20 cellular contexts compared by ENCODE assay signal in the genomic region with DNA sequence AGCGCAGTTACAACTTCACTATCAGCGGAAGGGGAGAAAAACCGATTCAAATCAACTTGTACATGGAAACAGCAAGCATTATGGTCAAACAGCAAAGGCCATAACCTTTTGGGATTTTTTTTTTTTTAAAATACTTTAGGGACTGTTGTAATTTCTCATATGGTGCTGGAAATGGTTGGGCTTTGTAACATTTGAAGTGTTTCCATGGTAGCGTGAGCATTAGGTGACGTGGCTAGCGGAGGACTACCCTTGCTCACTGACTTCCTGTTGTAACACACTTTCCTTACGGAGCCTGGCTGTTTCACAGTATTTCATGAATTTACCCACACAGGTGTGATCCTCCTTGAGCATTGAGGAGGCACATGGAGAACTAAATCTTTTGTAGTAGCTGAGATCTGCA.
DNase-seq lines count a peak whose midpoint lies in the region; ATAC-seq and TF ChIP-seq lines count a peak whose summit lies in the region.
"Had no signal": no experiment of that assay in that cellular context is flagged by ENCODE, and none has a peak within 500 bp of the region (broad histone marks: within the 10 kb centered on the region; RNA-seq: fewer than 3 reads in every experiment).

No MANE protein-coding gene starts in this region.

- no peaks in the 10 kb centered on the region for H3K79me2 ChIP-seq in mammary epithelial cell (ENCODE audit: insufficient read depth, low read length)

- H2AFZ ChIP-seq in mammary epithelial cell (ENCODE audit: low read depth, low read length) = no peak overlapping the region

- H4K20me1 ChIP-seq in mammary epithelial cell (ENCODE audit: insufficient read depth, low read length) = no peaks in the 10 kb centered on the region

- H3K9me3 ChIP-seq in mammary epithelial cell (replicated peaks; ENCODE audit: insufficient read depth, low read length) = no peaks in the 10 kb centered on the region
- H3K9me3 ChIP-seq in ascending aorta = no peaks in the 10 kb centered on the region
- no peaks in the 10 kb centered on the region for H3K9me3 ChIP-seq in tibial artery
- H3K9me3 ChIP-seq: Peyer's patch had no signal

- no peaks in the 10 kb centered on the region for H3K27me3 ChIP-seq in mammary epithelial cell (ENCODE audit: insufficient read depth, low read length)
- H3K27me3 ChIP-seq in ascending aorta = no peaks in the 10 kb centered on the region
- H3K27me3 ChIP-seq in tibial artery = no peaks in the 10 kb centered on the region
- H3K27me3 ChIP-seq: Peyer's patch had no signal

- TF ChIP-seq CTCF in MCF 10A (IDR thresholded peaks at IDR 0.05; ENCODE audit: unreplicated experiment) (no peak), mammary epithelial cell (conservative IDR thresholded peaks at IDR 0.05 in 1 of 2, IDR thresholded peaks at IDR 0.05 in 1 of 2; ENCODE audit: extremely low read depth in 1 of 2, insufficient read depth in 1 of 2, low read depth in 1 of 2, low read length in 2 of 2) (no peak), ascending aorta (IDR thresholded peaks at IDR 0.05) (no peak), tibial artery (IDR thresholded peaks at IDR 0.05) (no peak)

- H3K4me1 ChIP-seq in mammary epithelial cell (ENCODE audit: insufficient read depth, low read length) (peaks cover 17% of the 10 kb centered on the region), ascending aorta (peaks cover 9 to 38% of the 10 kb centered on the region in 2 donors), tibial artery (peaks cover 0 to 40% (median 32%) of the 10 kb centered on the region in 4 donors)

- WGBS in mammary epithelial cell (ENCODE audit: low coverage, missing lambda C conversion rate) = 97% methylated on average over 7 of the region's 7 CpGs

- no peak overlapping the region for H3K4me2 ChIP-seq in mammary epithelial cell (ENCODE audit: insufficient read depth, low read depth, low read length)

- H3K4me3 Mint-ChIP-seq in MCF 10A (ENCODE audit: unreplicated experiment) = no peak overlapping the region
- H3K4me3 Mint-ChIP-seq: B cell; CD4-positive, alpha-beta memory T cell had no signal

- in situ Hi-C loops in mammary epithelial cell (cut with MboI; ENCODE audit: low sequenced_read_pairs in 2 of 2) = loop anchor here in 1 of 2 donors (10.0 kb wide), 1 partner anchor 481 kb away; no protein-coding TSS in a partner anchor

- H3K4me3 ChIP-seq in mammary epithelial cell (replicated peaks in 1 of 3; ENCODE audit: insufficient read depth in 1 of 3, low read depth in 2 of 3, low read length in 3 of 3) (no peak overlapping the region), ascending aorta (no peak overlapping the region), tibial artery (no peak overlapping the region)
- H3K4me3 ChIP-seq: Peyer's patch had no signal

- H3K27ac ChIP-seq in mammary epithelial cell (ENCODE audit: insufficient read depth, low read depth, low read length) (no peak overlapping the region), ascending aorta (peak overlapping the region; percentile 83 to 92), tibial artery (peak overlapping the region; percentile 88 to 93)
- H3K27ac ChIP-seq: Peyer's patch had no signal

- H3K36me3 ChIP-seq in mammary epithelial cell (ENCODE audit: insufficient read depth, low read length) = peaks cover 3% of the 10 kb centered on the region
- peaks cover 7% of the 10 kb centered on the region in 2 donors for H3K36me3 ChIP-seq in ascending aorta
- H3K36me3 ChIP-seq in tibial artery = peaks cover 0 to 9% (median 6%) of the 10 kb centered on the region in 3 donors

- peaks cover 38% of the 10 kb centered on the region for H3K36me3 Mint-ChIP-seq in MCF 10A (ENCODE audit: insufficient read depth, unreplicated experiment)
- H3K36me3 Mint-ChIP-seq: CD4-positive, alpha-beta memory T cell had no signal

- no peak overlapping the region for H3K9ac ChIP-seq in mammary epithelial cell (ENCODE audit: insufficient read depth, low read length)

- CTCF ChIA-PET in MCF 10A (lab: Yijun Ruan, JAX) (interaction anchor here (0.8 kb wide), 1 partner anchor 476 kb away, joined by 4 read pairs; no protein-coding TSS in a partner anchor), mammary epithelial cell (lab: Charles Lee; ENCODE audit: low non-redundant PET) (no interaction called here)

- POLR2A ChIA-PET in MCF 10A (lab: Yijun Ruan, JAX) = interaction anchor here (1.1 kb wide), 1 partner anchor 130 kb away, joined by 3 read pairs; no protein-coding TSS in a partner anchor

- no peak overlapping the region for H3K27ac Mint-ChIP-seq in MCF 10A (ENCODE audit: low read depth, unreplicated experiment)
- H3K27ac Mint-ChIP-seq: B cell had no signal

- peaks cover 13% of the 10 kb centered on the region for H3K4me1 Mint-ChIP-seq in MCF 10A (ENCODE audit: insufficient read depth, unreplicated experiment)

- dilution Hi-C loops in mammary epithelial cell (cut with HindIII; ENCODE audit: low sequenced_read_pairs) = no loop called here

- H3K9me3 Mint-ChIP-seq in MCF 10A (ENCODE audit: unreplicated experiment) = no peaks in the 10 kb centered on the region
- H3K9me3 Mint-ChIP-seq: CD4-positive, alpha-beta memory T cell had no signal

- DNase-seq in MCF 10A (ENCODE audit: unreplicated experiment) (no peak), mammary epithelial cell (no peak), ascending aorta (ENCODE audit: low spot score in 2 of 2) (no peak), lung microvascular endothelial cell (ENCODE audit: low read depth in 2 of 2) (peak; percentile 44 to 53), tibial artery (no peak), dedifferentiated amniotic fluid mesenchymal stem cell (ENCODE audit: extremely low spot score) (no peak)
- DNase-seq: ACHN; CD4-positive, alpha-beta memory T cell; DMS 273 treated with DMSO at 0.1 percent for 48 hours; EL; IMR-90; Kasumi-1; NCI-H146; NCI-H446; NCI-H774; Peyer's patch; SHP77 treated with DMSO at 0.1 percent for 48 hours had no signal

- no peaks in the 10 kb centered on the region for H3K27me3 Mint-ChIP-seq in MCF 10A (ENCODE audit: insufficient read depth, unreplicated experiment)
- H3K27me3 Mint-ChIP-seq: B cell; CD4-positive, alpha-beta memory T cell had no signal

- intact Hi-C loops in MCF 10A (cut with micrococcal nuclease) = no loop called here
- intact Hi-C loops in mammary epithelial cell (cut with micrococcal nuclease) = loop anchor here (10.0 kb wide), 1 partner anchor 251 kb away; no protein-coding TSS in a partner anchor
- intact Hi-C loops in ascending aorta (cut with DNase I) = no loop called here
- intact Hi-C loops in tibial artery (cut with DNase I; ENCODE audit: low total_unique reads) = loop anchor here (5.0 to 10.0 kb wide), 2 partner anchors 189 to 397 kb away; no protein-coding TSS in a partner anchor

- ATAC-seq in HG02885 (IDR thresholded peaks at IDR 0.05; ENCODE audit: poor library complexity, unreplicated experiment) = no peak
- ATAC-seq: HCT116 had no signal

- BruUV-seq in MCF 10A (replicated peaks; lab: Mats Ljungman, UMichigan) (TSS peak; percentile 23), mammary epithelial cell (replicated peaks; lab: Mats Ljungman, UMichigan) (no TSS peak)

Comparison
In these comparisons a context has a peak if more than half of its experiments do, and no peak if none do; other contexts are left out.
1. intact Hi-C loops: an anchor here in mammary epithelial cell (10.0 kb wide) and tibial artery (5.0 to 10.0 kb wide); none called in MCF 10A and ascending aorta.
2. DNase-seq: peak in lung microvascular endothelial cell (2 of 2); none in MCF 10A (single experiment), mammary epithelial cell (single experiment), ascending aorta (0 of 2), tibial artery (0 of 2) and dedifferentiated amniotic fluid mesenchymal stem cell (single experiment).